ENCODE assay signal across 1 cellular context in genomic region chr5:43602818-43603534, GRCh38.
TF ChIP-seq lines count a peak whose summit lies in the region.

NNT (plus strand) TSS chr5:43603180; CDS start chr5:43609196, 6,016 bp downstream.

TF ChIP-seq in HepG2, 621 proteins besides CTCF, POLR2A, EP300 and RAD21 (continued from another document and continues in another):
- no peak for TF ChIP-seq PAXIP1 (CRISPR knock-in tag; conservative IDR thresholded peaks at IDR 0.05)
- peak; percentile 43 for TF ChIP-seq FOXP4 (CRISPR knock-in tag; IDR thresholded peaks at IDR 0.05)
- TF ChIP-seq KLF13 (CRISPR knock-in tag; IDR thresholded peaks at IDR 0.05): no peak
- TF ChIP-seq HMG20A (CRISPR knock-in tag; IDR thresholded peaks at IDR 0.05; ENCODE audit: borderline replicate concordance): no peak
- peak; percentile 64; the same call in 1 of the 2 replicates for TF ChIP-seq ZBED4 (CRISPR knock-in tag; IDR thresholded peaks at IDR 0.05; ENCODE audit: borderline replicate concordance)
- no peak for TF ChIP-seq ATF6 (CRISPR knock-in tag; conservative IDR thresholded peaks at IDR 0.05)
- TF ChIP-seq RERE (CRISPR knock-in tag; IDR thresholded peaks at IDR 0.05; ENCODE audit: low read depth): no peak
- peak; percentile 24; the same call in 1 of the 2 replicates for TF ChIP-seq HINFP (CRISPR knock-in tag; IDR thresholded peaks at IDR 0.05; ENCODE audit: low read depth)
- TF ChIP-seq KDM3A (CRISPR knock-in tag; IDR thresholded peaks at IDR 0.05; ENCODE audit: low read depth): 0 out of 2 replicates have a peak, but pooled peaks have one; percentile 54
- no peak for TF ChIP-seq ZSCAN22 (CRISPR knock-in tag; IDR thresholded peaks at IDR 0.05)
- no peak for TF ChIP-seq DNMT1 (CRISPR knock-in tag; IDR thresholded peaks at IDR 0.05)
- no peak for TF ChIP-seq EHMT2 (IDR thresholded peaks at IDR 0.05; ENCODE audit: borderline replicate concordance, low read depth, low read length)
- no peak for TF ChIP-seq ZNF737 (CRISPR knock-in tag; IDR thresholded peaks at IDR 0.05; ENCODE audit: borderline replicate concordance)
- peak; percentile 90 for TF ChIP-seq ZBTB10 (CRISPR knock-in tag; IDR thresholded peaks at IDR 0.05; ENCODE audit: borderline replicate concordance)
- TF ChIP-seq SP140L (CRISPR knock-in tag; IDR thresholded peaks at IDR 0.05; ENCODE audit: borderline replicate concordance): no peak
- TF ChIP-seq THRA (CRISPR knock-in tag; IDR thresholded peaks at IDR 0.05; ENCODE audit: borderline replicate concordance): peak; percentile 13; the same call in 1 of the 2 replicates
- peak; percentile 66 for TF ChIP-seq CAMTA2 (CRISPR knock-in tag; IDR thresholded peaks at IDR 0.05; ENCODE audit: borderline replicate concordance)
- no peak for TF ChIP-seq PAX8 (CRISPR knock-in tag; IDR thresholded peaks at IDR 0.05; ENCODE audit: borderline replicate concordance)
